In the genomic region with DNA sequence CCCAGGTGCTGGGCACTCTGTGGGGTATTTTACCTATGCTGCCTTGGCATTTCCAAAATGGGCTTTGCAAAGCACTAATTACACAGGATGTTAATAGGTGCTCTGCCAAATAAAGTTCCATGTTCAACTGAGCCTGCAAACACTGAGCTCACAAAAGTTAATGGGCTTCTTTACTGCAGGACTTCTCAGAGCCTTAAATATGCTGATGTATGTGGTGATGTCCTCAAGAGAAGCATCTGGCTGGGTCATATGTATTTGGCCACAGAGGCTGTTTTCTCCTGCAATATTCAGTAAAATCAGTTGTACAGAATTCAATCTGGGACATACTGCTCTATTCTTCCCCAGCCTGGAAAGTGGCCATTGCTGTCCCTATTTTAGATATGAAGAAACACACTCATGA, we compare ENCODE assay signal across 8 cellular contexts. TPM values are rescaled to one million over a fixed set of nuclear protein-coding genes. Genes with fewer than 3 reads are reported as not detected.
"Had no signal": no experiment of that assay in that cellular context is flagged by ENCODE, and none has a peak within 500 bp of the region (broad histone marks: within the 10 kb centered on the region; RNA-seq: fewer than 3 reads in every experiment).

No MANE protein-coding gene starts in this region.

- H3K9ac ChIP-seq: GM23248, KMS-11 had no signal

- H3K4me2 ChIP-seq: KMS-11 had no signal

- H3K27ac ChIP-seq: GM23248, KMS-11 had no signal

- DNase-seq: GM23248, GOT3, IMR-90, KBM-7 had no signal

- FAIRE-seq: HTR-8/SVneo had no signal

- H3K4me3 ChIP-seq: GM23248, HAP-1 had no signal

- H3K36me3 ChIP-seq: HAP-1 had no signal

- H3K9me3 ChIP-seq: HAP-1 had no signal

- H2AFZ ChIP-seq: GM23248 had no signal

- H3K4me1 ChIP-seq: HAP-1 had no signal

RNA-seq across cellular contexts. Expression of a gene that starts 31.3 kb away (rescaled TPM):
- total RNA-seq: GM23248, HT-29, IMR-90 had no signal
- polyA plus RNA-seq: GM23248, IMR-90 had no signal
